10 cellular contexts compared by ENCODE assay signal in the genomic region with DNA sequence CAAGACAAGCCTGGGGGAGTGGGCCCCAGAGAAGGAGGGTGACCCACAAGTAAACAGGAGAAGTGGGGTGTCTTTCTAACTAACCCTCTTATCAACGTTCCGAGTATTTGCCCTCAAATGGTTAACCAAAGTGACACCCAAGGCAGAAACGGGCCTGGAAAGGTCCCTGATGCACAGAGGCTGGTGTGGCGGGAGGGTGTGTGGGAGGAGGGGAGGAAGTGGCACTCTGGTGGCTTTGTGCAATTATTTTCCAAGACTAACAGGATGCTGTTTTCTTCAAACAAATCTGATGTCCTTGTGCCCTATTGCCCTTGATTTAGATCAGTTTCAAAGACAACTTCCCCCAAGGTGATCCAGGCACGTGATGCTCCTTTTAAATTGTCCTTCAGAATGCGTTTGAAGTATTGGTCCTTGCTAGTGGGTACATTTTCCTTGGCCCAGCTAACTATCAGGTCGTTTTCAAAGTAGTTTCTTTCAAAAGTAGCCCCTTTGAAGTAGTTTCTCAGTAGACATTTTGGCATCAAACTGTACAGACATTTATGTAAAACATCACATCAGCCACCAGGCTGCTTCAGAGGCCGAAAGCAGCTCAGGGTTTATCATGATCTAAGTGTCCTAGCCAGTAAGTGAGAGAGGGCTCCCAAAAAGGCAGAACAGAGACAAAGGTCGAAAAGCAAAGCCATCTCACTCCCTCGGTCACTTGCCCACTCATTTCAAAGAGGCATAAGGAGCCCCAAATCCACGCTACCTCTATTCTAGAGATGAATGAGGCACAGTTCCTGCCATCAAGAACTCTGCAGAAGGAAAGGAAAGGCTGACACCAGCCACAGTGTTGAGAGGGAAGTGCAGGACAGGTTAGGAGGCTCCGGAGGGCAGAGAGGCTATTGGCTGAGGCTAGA.
DNase-seq lines count a peak whose midpoint lies in the region; ATAC-seq and TF ChIP-seq lines count a peak whose summit lies in the region.
"Had no signal": no experiment of that assay in that cellular context is flagged by ENCODE, and none has a peak within 500 bp of the region (broad histone marks: within the 10 kb centered on the region; RNA-seq: fewer than 3 reads in every experiment).

No MANE protein-coding gene starts in this region.

- peak; percentile 64 to 70 for DNase-seq in activated CD4-positive, alpha-beta T cell treated with anti-CD3 and anti-CD28 coated beads, Interleukin-2, amount 50 U/mL, for 48 hours
- peak in 1 of 2 donors; percentile 34 for DNase-seq in central memory CD8-positive, alpha-beta T cell (ENCODE audit: low spot score in 2 of 2)
- peak; percentile 50 for DNase-seq in stimulated activated CD8-positive, alpha-beta memory T cell treated with anti-CD3 and anti-CD28 coated beads, Interleukin-12 subunit alpha, Interleukin-12 subunit beta, amount 100 ng/mL, for 4 hours (ENCODE audit: low read depth)
- no peak for DNase-seq in left ventricle myocardium inferior
- DNase-seq in body of pancreas = no peak
- no peak for DNase-seq in kidney glomerular epithelial cell (lab: John Stamatoyannopoulos, UW)
- DNase-seq: DMS79 treated with DMSO at 0.1 percent for 48 hours had no signal

- peak overlapping the region; percentile 91 for H3K27ac Mint-ChIP-seq in central memory CD8-positive, alpha-beta T cell (ENCODE audit: low read depth)

- H3K4me1 ChIP-seq in Loucy (ENCODE audit: insufficient read depth, low read length, poor library complexity, severe bottlenecking) = peaks cover 89% of the 10 kb centered on the region
- no peaks in the 10 kb centered on the region for H3K4me1 ChIP-seq in left ventricle myocardium inferior
- no peaks in the 10 kb centered on the region for H3K4me1 ChIP-seq in body of pancreas
- H3K4me1 ChIP-seq: prostate gland had no signal

- no peaks in the 10 kb centered on the region for H3F3A ChIP-seq in Loucy (ENCODE audit: low read depth)

- no peaks in the 10 kb centered on the region for H3K79me2 ChIP-seq in Loucy (ENCODE audit: insufficient read depth, low read length)

- no peaks in the 10 kb centered on the region for H3K9me3 Mint-ChIP-seq in central memory CD8-positive, alpha-beta T cell

- peaks cover 90% of the 10 kb centered on the region for H3K4me1 Mint-ChIP-seq in central memory CD8-positive, alpha-beta T cell

- H3K4me2 ChIP-seq in Loucy (ENCODE audit: low read depth, low read length, poor library complexity, severe bottlenecking) = peak overlapping the region; percentile 14

- H3K27me3 ChIP-seq in Loucy (ENCODE audit: insufficient read depth, low read length, poor library complexity, severe bottlenecking) = no peaks in the 10 kb centered on the region
- H3K27me3 ChIP-seq in left ventricle myocardium inferior (ENCODE audit: low read depth) = no peaks in the 10 kb centered on the region
- no peaks in the 10 kb centered on the region for H3K27me3 ChIP-seq in body of pancreas

- H3K9ac ChIP-seq in Loucy (ENCODE audit: low read depth, low read length, poor library complexity, severe bottlenecking) = peak overlapping the region; percentile 58

- peaks cover 8% of the 10 kb centered on the region for H3K36me3 Mint-ChIP-seq in central memory CD8-positive, alpha-beta T cell (ENCODE audit: insufficient read depth)

- H3K4me3 Mint-ChIP-seq in central memory CD8-positive, alpha-beta T cell = peak overlapping the region; percentile 75

- no peak overlapping the region for H3K27ac ChIP-seq in left ventricle myocardium inferior (replicated peaks)
- H3K27ac ChIP-seq in body of pancreas = no peak overlapping the region
- H3K27ac ChIP-seq: prostate gland had no signal

- no peaks in the 10 kb centered on the region for H3K9me2 ChIP-seq in Loucy (replicated peaks; ENCODE audit: low read depth, low read length)

- no peaks in the 10 kb centered on the region for H4K20me1 ChIP-seq in Loucy (ENCODE audit: insufficient read depth, low read length, poor library complexity, severe bottlenecking)

- H3K27me3 Mint-ChIP-seq in central memory CD8-positive, alpha-beta T cell = no peaks in the 10 kb centered on the region

- H2AFZ ChIP-seq in Loucy (ENCODE audit: low read length) = no peak overlapping the region

- 62% methylated on average over 12 of the region's 12 CpGs for WGBS in body of pancreas, 2 donors

- no peak; the same call in 1 of the 2 replicates for TF ChIP-seq CTCF in Loucy (conservative IDR thresholded peaks at IDR 0.05; ENCODE audit: low read length)
- no peak for TF ChIP-seq CTCF in left ventricle myocardium inferior (IDR thresholded peaks at IDR 0.05; ENCODE audit: borderline replicate concordance)
- no peak for TF ChIP-seq CTCF in body of pancreas (IDR thresholded peaks at IDR 0.05)

- H3K4me3 ChIP-seq in Loucy (ENCODE audit: low read length, poor library complexity, severe bottlenecking) (peak overlapping the region; percentile 8), left ventricle myocardium inferior (no peak overlapping the region), body of pancreas (no peak overlapping the region)
- H3K4me3 ChIP-seq: prostate gland had no signal

- intact Hi-C loops in left ventricle myocardium inferior (cut with micrococcal nuclease) (no loop called here), body of pancreas (cut with DNase I) (no loop called here)

- H3K36me3 ChIP-seq in Loucy (ENCODE audit: insufficient read depth, low read length) (no peaks in the 10 kb centered on the region), left ventricle myocardium inferior (no peaks in the 10 kb centered on the region), body of pancreas (replicated peaks in 1 of 2; ENCODE audit: insufficient read depth in 1 of 2, low read depth in 2 of 2) (no peaks in the 10 kb centered on the region)
- H3K36me3 ChIP-seq: prostate gland had no signal

- TF ChIP-seq POLR2A in body of pancreas (IDR thresholded peaks at IDR 0.05) = no peak

- H3K9me3 ChIP-seq in Loucy (ENCODE audit: insufficient read depth, low read depth, low read length) = no peaks in the 10 kb centered on the region
- H3K9me3 ChIP-seq in left ventricle myocardium inferior (replicated peaks) = no peaks in the 10 kb centered on the region
- no peaks in the 10 kb centered on the region for H3K9me3 ChIP-seq in body of pancreas
- H3K9me3 ChIP-seq: prostate gland had no signal

- ATAC-seq in central memory CD8-positive, alpha-beta T cell (replicated peaks; ENCODE audit: extremely low read depth, poor library complexity, severe bottlenecking) = peak; percentile 73
- ATAC-seq in GM18858 (IDR thresholded peaks at IDR 0.05; ENCODE audit: unreplicated experiment) (no peak), body of pancreas (no peak)

Comparison
In these comparisons a context has a peak if more than half of its experiments do, and no peak if none do; other contexts are left out.
1. DNase-seq: peak in activated CD4-positive, alpha-beta T cell treated with anti-CD3 and anti-CD28 coated beads, Interleukin-2, amount 50 U/mL, for 48 hours (2 of 2) and stimulated activated CD8-positive, alpha-beta memory T cell treated with anti-CD3 and anti-CD28 coated beads, Interleukin-12 subunit alpha, Interleukin-12 subunit beta, amount 100 ng/mL, for 4 hours (single experiment); none in left ventricle myocardium inferior (single experiment), body of pancreas (0 of 4) and kidney glomerular epithelial cell (single experiment).